In genomic region chr15:63122002-63122893, GRCh38 we compare ENCODE assay signal across 8 cellular contexts. TPM values are rescaled to one million over a fixed set of nuclear protein-coding genes. Genes with fewer than 3 reads are reported as not detected.
DNase-seq lines count a peak whose midpoint lies in the region; ATAC-seq and TF ChIP-seq lines count a peak whose summit lies in the region.

No MANE protein-coding gene starts in this region.

- DNase-seq in NOMO-1 (lab: John Stamatoyannopoulos, UW; ENCODE audit: unreplicated experiment in 2 of 2) = peak; percentile 69 to 76
- DNase-seq in activated CD8-positive, alpha-beta memory T cell treated with anti-CD3 and anti-CD28 coated beads, Interleukin-2, amount 50 U/mL, for 4 hours = peak; percentile 86
- peak; percentile 61 for DNase-seq in endothelial cell (ENCODE audit: low spot score)
- peak; percentile 53 to 79 for DNase-seq in mesothelial cell of epicardium (ENCODE audit: low spot score in 2 of 2, unreplicated experiment in 2 of 2)
- peak; percentile 60 to 88 for DNase-seq in stimulated activated CD8-positive, alpha-beta memory T cell treated with anti-CD3 and anti-CD28 coated beads, Interleukin-15, amount 100 ng/mL, for 48 hours (ENCODE audit: low read depth in 2 of 2)

- H3K4me3 ChIP-seq in BLaER1 treated with 17β-estradiol and CSF1 and Interleukin-3, amounts not matched to agents 10 nM and 100 nM = peak overlapping the region; percentile 83 to 99 (median 94)

- H3K4me1 ChIP-seq in BLaER1 treated with 17β-estradiol and CSF1 and Interleukin-3, amounts not matched to agents 10 nM and 100 nM = peaks cover 7 to 31% (median 15%) of the 10 kb centered on the region in 10 experiments; a peak in 17 of 20 replicates

- H3K27me3 Mint-ChIP-seq in endothelial cell (ENCODE audit: unreplicated experiment) (peaks cover 9% of the 10 kb centered on the region), mesothelial cell of epicardium (ENCODE audit: low read depth) (no peaks in the 10 kb centered on the region)

- peak overlapping the region; percentile 74 to 99 (median 86) for H3K9ac ChIP-seq in BLaER1 treated with 17β-estradiol and CSF1 and Interleukin-3, amounts not matched to agents 10 nM and 100 nM

- H3K27ac Mint-ChIP-seq in endothelial cell (ENCODE audit: unreplicated experiment) (no peak overlapping the region), mesothelial cell of epicardium (peak overlapping the region; percentile 85)

- H3K4me3 Mint-ChIP-seq in endothelial cell (ENCODE audit: unreplicated experiment) = peak overlapping the region; percentile 93
- peak overlapping the region; percentile 80 for H3K4me3 Mint-ChIP-seq in mesothelial cell of epicardium

- ATAC-seq in GM19324 (IDR thresholded peaks at IDR 0.05; ENCODE audit: low FRiP score, unreplicated experiment) (peak; percentile 83), HG03457 (IDR thresholded peaks at IDR 0.05; ENCODE audit: unreplicated experiment) (peak; percentile 81)

- H3K36me3 ChIP-seq in BLaER1 treated with 17β-estradiol and CSF1 and Interleukin-3, amounts not matched to agents 10 nM and 100 nM = peaks cover 0 to 39% (median 7%) of the 10 kb centered on the region in 11 experiments; a peak in 14 of 22 replicates

- H3K27me3 ChIP-seq in BLaER1 treated with 17β-estradiol and CSF1 and Interleukin-3, amounts not matched to agents 10 nM and 100 nM = no peaks in the 10 kb centered on the region

- H3K27ac ChIP-seq in BLaER1 treated with 17β-estradiol and CSF1 and Interleukin-3, amounts not matched to agents 10 nM and 100 nM = peak overlapping the region; percentile 56 to 99 (median 77)

- peak overlapping the region; percentile 75 to 93 (median 86) for H3K4me2 ChIP-seq in BLaER1 treated with 17β-estradiol and CSF1 and Interleukin-3, amounts not matched to agents 10 nM and 100 nM

- H3K9me3 Mint-ChIP-seq in endothelial cell (ENCODE audit: unreplicated experiment) = peaks cover 5% of the 10 kb centered on the region
- H3K9me3 Mint-ChIP-seq in mesothelial cell of epicardium = peaks cover 13% of the 10 kb centered on the region

- H3K9me3 ChIP-seq in BLaER1 treated with 17β-estradiol and CSF1 and Interleukin-3, amounts not matched to agents 10 nM and 100 nM (replicated peaks in 1 of 11) = peaks cover 25 to 35% (median 33%) of the 10 kb centered on the region in 11 experiments

- H3K36me3 Mint-ChIP-seq in endothelial cell (ENCODE audit: low read depth, unreplicated experiment) (peaks cover 20% of the 10 kb centered on the region), mesothelial cell of epicardium (peaks cover 10% of the 10 kb centered on the region)

- H4K20me1 ChIP-seq in BLaER1 treated with 17β-estradiol and CSF1 and Interleukin-3, amounts not matched to agents 10 nM and 100 nM = peaks cover 0 to 46% (median 0%) of the 10 kb centered on the region in 11 experiments; a peak in 5 of 22 replicates

- TF ChIP-seq CTCF in endothelial cell (IDR thresholded peaks at IDR 0.05; ENCODE audit: unreplicated experiment) (peak; percentile 33), mesothelial cell of epicardium (IDR thresholded peaks at IDR 0.05; ENCODE audit: unreplicated experiment) (no peak)

- H3K4me1 Mint-ChIP-seq in endothelial cell (ENCODE audit: unreplicated experiment) (peaks cover 9% of the 10 kb centered on the region), mesothelial cell of epicardium (peaks cover 9% of the 10 kb centered on the region)

RNA-seq across cellular contexts. Expression of gene LACTB, which starts 0.6 kb away (rescaled TPM):
- total RNA-seq in endothelial cell (ENCODE audit: unreplicated experiment) (10.1 TPM), mesothelial cell of epicardium (7.6 to 9.0 TPM (median 8.2 TPM) in 3 replicates)

RNA-seq across cellular contexts. Expression of gene RPS27L, which starts 35.0 kb away (rescaled TPM):
- total RNA-seq in endothelial cell (ENCODE audit: unreplicated experiment) = 149 TPM
- total RNA-seq in mesothelial cell of epicardium = 124 to 132 TPM (median 130 TPM) in 3 replicates

Comparison
In these comparisons a context has a peak if more than half of its experiments do, and no peak if none do; other contexts are left out.
1. Peak in every context shown above with its lines: DNase-seq, ATAC-seq, H3K4me3 ChIP-seq and H3K27ac ChIP-seq.